ENCODE assay signal across 8 cellular contexts in genomic region chr22:38056969-38057841, GRCh38. TPM values are rescaled to one million over a fixed set of nuclear protein-coding genes. Genes with fewer than 3 reads are reported as not detected.
DNase-seq lines count a peak whose midpoint lies in the region; ATAC-seq, FAIRE-seq and TF ChIP-seq lines count a peak whose summit lies in the region.

TSS of gene PICK1 (plus strand) at chr22:38057404. CDS start at chr22:38057810, 406 bp downstream.

- H3K9ac ChIP-seq in GM12878 (ENCODE audit: control insufficient read depth, insufficient read depth, low read length) (peak within 1 kb of the TSS; percentile 87), rectal smooth muscle tissue (ENCODE audit: low read length) (peak within 1 kb of the TSS; percentile 54)

- H3K4me3 ChIP-seq in AG09309 (ENCODE audit: control insufficient read depth, low read depth, low read length) (peak within 1 kb of the TSS; percentile 77), GM12878 (peak within 1 kb of the TSS; percentile 76), rectal smooth muscle tissue (ENCODE audit: low read length) (peak within 1 kb of the TSS; percentile 84), uterus (peak within 1 kb of the TSS; percentile 46 to 48)

- peak; percentile 87 for ATAC-seq in GM12878

- intact Hi-C loops in GM12878 (cut with micrococcal nuclease; ENCODE audit: unreplicated experiment) (loop anchor here (1.0 to 10.0 kb wide), 4 partner anchors 145 to 513 kb away; partner anchors contain the start of genes DMC1 and MAFF), uterus (cut with DNase I; ENCODE audit: low total_unique reads) (no loop called here)

- SMC1A ChIA-PET in GM12878 (lab: Charles Lee; ENCODE audit: uncharacterized antibody, unreplicated experiment): interaction anchor here (0.7 kb wide), 1 partner anchor 764 kb away, joined by 3 read pairs; no protein-coding TSS in a partner anchor

- BruUV-seq in GM12878 (replicated peaks; lab: Mats Ljungman, UMichigan): no TSS peak

- no peak for TF ChIP-seq EP300 in GM12878 (IDR thresholded peaks at IDR 0.05; ENCODE audit: borderline replicate concordance in 1 of 2, control insufficient read depth in 1 of 2, low read depth in 2 of 2, low read length in 2 of 2)

- RAD21 ChIA-PET in GM12878 (lab: Charles Lee; ENCODE audit: unreplicated experiment): no interaction called here

- H3K36me3 ChIP-seq in GM12878 (ENCODE audit: control insufficient read depth in 2 of 2, insufficient read depth in 2 of 2, low read length in 1 of 2): no peaks in the 10 kb centered on the region
- H3K36me3 ChIP-seq in rectal smooth muscle tissue (ENCODE audit: control insufficient read depth, insufficient read depth, low read length): peaks cover 7% of the 10 kb centered on the region
- no peaks in the 10 kb centered on the region for H3K36me3 ChIP-seq in uterus

- CTCF ChIA-PET in GM12878 (lab: Yijun Ruan, JAX): interaction anchor here (1.2 to 2.5 kb wide), 3 partner anchors 157 to 532 kb away, joined by 3 to 11 read pairs (median 3); no protein-coding TSS in a partner anchor

- 0 out of 2 replicates have a peak, but pooled peaks cover 3% of the 10 kb centered on the region for H3K4me1 ChIP-seq in GM12878 (ENCODE audit: control insufficient read depth, insufficient read depth, low read length)
- no peaks in the 10 kb centered on the region for H3K4me1 ChIP-seq in rectal smooth muscle tissue (ENCODE audit: control insufficient read depth, insufficient read depth, low read length)
- H3K4me1 ChIP-seq in uterus: no peaks in the 10 kb centered on the region

- TF ChIP-seq CTCF in AG09309 (IDR thresholded peaks at IDR 0.05; ENCODE audit: control insufficient read depth, insufficient read depth, low read depth, low read length, missing control alignments) (no peak), GM20000 (IDR thresholded peaks at IDR 0.05; ENCODE audit: extremely low read depth, missing control alignments) (no peak), GM12878 (IDR thresholded peaks at IDR 0.05 in 2 of 3, conservative IDR thresholded peaks at IDR 0.05 in 1 of 3; ENCODE audit: control insufficient read depth in 2 of 3, extremely low read depth in 1 of 3, insufficient read depth in 1 of 3, low read depth in 3 of 3, low read length in 3 of 3) (no peak), uterus (IDR thresholded peaks at IDR 0.05) (peak in 2 of 4 experiments; percentile 6 to 29)

- FAIRE-seq in TTC549 (lab: Jason Lieb, UNC) (peak; percentile 19), GM12878 (lab: Jason Lieb, UNC) (peak; percentile 7)

- WGBS in GM12878 (ENCODE audit: insufficient coverage, insufficient replicate concordance, low lambda C conversion rate, missing lambda C conversion rate): 2% methylated on average over 40 of the region's 47 CpGs

- H4K20me1 ChIP-seq in GM12878 (ENCODE audit: control insufficient read depth, insufficient read depth): no peaks in the 10 kb centered on the region

- TF ChIP-seq POLR2A in GM12878 (IDR thresholded peaks at IDR 0.05; ENCODE audit: low read depth, low read length) (peak; percentile 84), uterus (IDR thresholded peaks at IDR 0.05) (peak in 1 of 2 donors; percentile 26)

- H3K79me2 ChIP-seq in GM12878 (ENCODE audit: control insufficient read depth, insufficient read depth, low read length): no peaks in the 10 kb centered on the region

- POLR2A ChIA-PET in GM12878 (lab: Charles Lee): interaction anchor here (0.5 kb wide), 1 partner anchor 248 kb away, joined by 5 read pairs; no protein-coding TSS in a partner anchor

- peak; percentile 68 for DNase-seq in AG09309 (ENCODE audit: low read depth)
- peak; percentile 88 for DNase-seq in GM20000 (ENCODE audit: low spot score)
- DNase-seq in NCI-H2029 (lab: John Stamatoyannopoulos, UW): peak; percentile 92
- DNase-seq in GM12878 (ENCODE audit: low read depth, low spot score): peak; percentile 32
- DNase-seq in hippocampal formation (lab: John Stamatoyannopoulos, UW): peak; percentile 89 to 94
- peak; percentile 90 to 91 for DNase-seq in uterus

- in situ Hi-C loops in GM12878 (cut with MboI): loop anchor here (5.0 kb wide), 1 partner anchor 295 kb away; no protein-coding TSS in a partner anchor

- no peak for TF ChIP-seq RAD21 in GM12878 (IDR thresholded peaks at IDR 0.05; ENCODE audit: insufficient read depth, low read depth, low read length)

- peak within 1 kb of the TSS; percentile 94 for H3K27ac ChIP-seq in GM12878 (ENCODE audit: control insufficient read depth, insufficient read depth)
- H3K27ac ChIP-seq in rectal smooth muscle tissue (ENCODE audit: low read depth, low read length): peak within 1 kb of the TSS; percentile 76
- peak within 1 kb of the TSS; percentile 78 to 82 for H3K27ac ChIP-seq in uterus

- H3K4me2 ChIP-seq in GM12878 (ENCODE audit: control insufficient read depth, insufficient read depth): peak within 1 kb of the TSS; percentile 89

- H3K27me3 ChIP-seq in GM12878 (replicated peaks in 1 of 2; ENCODE audit: control insufficient read depth in 2 of 2, insufficient read depth in 2 of 2, low read length in 1 of 2): no peaks in the 10 kb centered on the region
- H3K27me3 ChIP-seq in rectal smooth muscle tissue (ENCODE audit: control insufficient read depth, insufficient read depth, low read length): no peaks in the 10 kb centered on the region
- H3K27me3 ChIP-seq in uterus: no peaks in the 10 kb centered on the region

- H2AFZ ChIP-seq in GM12878 (ENCODE audit: control insufficient read depth, low read depth, low read length): peak within 1 kb of the TSS; percentile 100

- H3K9me3 ChIP-seq in GM12878 (replicated peaks; ENCODE audit: control insufficient read depth, insufficient read depth, low read length): no peaks in the 10 kb centered on the region
- no peaks in the 10 kb centered on the region for H3K9me3 ChIP-seq in uterus

TF ChIP-seq in GM12878, 131 proteins besides CTCF, POLR2A, EP300 and RAD21 (continues in another document):
- TF ChIP-seq CREB1 (IDR thresholded peaks at IDR 0.05; ENCODE audit: low read depth) (peak; percentile 88), WRNIP1 (IDR thresholded peaks at IDR 0.05; ENCODE audit: borderline replicate concordance, low read depth, low read length) (no peak), RELA (IDR thresholded peaks at IDR 0.05; ENCODE audit: borderline replicate concordance, partially characterized antibody) (peak; percentile 67)
- TF ChIP-seq, protein P1, sequence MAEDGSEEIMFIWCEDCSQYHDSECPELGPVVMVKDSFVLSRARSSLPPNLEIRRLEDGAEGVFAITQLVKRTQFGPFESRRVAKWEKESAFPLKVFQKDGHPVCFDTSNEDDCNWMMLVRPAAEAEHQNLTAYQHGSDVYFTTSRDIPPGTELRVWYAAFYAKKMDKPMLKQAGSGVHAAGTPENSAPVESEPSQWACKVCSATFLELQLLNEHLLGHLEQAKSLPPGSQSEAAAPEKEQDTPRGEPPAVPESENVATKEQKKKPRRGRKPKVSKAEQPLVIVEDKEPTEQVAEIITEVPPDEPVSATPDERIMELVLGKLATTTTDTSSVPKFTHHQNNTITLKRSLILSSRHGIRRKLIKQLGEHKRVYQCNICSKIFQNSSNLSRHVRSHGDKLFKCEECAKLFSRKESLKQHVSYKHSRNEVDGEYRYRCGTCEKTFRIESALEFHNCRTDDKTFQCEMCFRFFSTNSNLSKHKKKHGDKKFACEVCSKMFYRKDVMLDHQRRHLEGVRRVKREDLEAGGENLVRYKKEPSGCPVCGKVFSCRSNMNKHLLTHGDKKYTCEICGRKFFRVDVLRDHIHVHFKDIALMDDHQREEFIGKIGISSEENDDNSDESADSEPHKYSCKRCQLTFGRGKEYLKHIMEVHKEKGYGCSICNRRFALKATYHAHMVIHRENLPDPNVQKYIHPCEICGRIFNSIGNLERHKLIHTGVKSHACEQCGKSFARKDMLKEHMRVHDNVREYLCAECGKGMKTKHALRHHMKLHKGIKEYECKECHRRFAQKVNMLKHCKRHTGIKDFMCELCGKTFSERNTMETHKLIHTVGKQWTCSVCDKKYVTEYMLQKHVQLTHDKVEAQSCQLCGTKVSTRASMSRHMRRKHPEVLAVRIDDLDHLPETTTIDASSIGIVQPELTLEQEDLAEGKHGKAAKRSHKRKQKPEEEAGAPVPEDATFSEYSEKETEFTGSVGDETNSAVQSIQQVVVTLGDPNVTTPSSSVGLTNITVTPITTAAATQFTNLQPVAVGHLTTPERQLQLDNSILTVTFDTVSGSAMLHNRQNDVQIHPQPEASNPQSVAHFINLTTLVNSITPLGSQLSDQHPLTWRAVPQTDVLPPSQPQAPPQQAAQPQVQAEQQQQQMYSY (CRISPR knock-in tag; IDR thresholded peaks at IDR 0.05): 0 out of 2 replicates have a peak, but pooled peaks have one; percentile 15

RNA-seq across cellular contexts. Expression of gene PICK1, which starts in this region (rescaled TPM):
- 37.1 and 39.3 TPM in 2 replicates for total RNA-seq in GM12878 (2013; cell fraction: nucleolus; rRNA removed)
- 12.6 and 13.7 TPM in 2 replicates for total RNA-seq in GM12878 (2014; rRNA removed)
- 7.8 and 10.5 TPM in 2 replicates for total RNA-seq in GM12878 (2014; rRNA removed; fragmentation: Illumina TruSeq; extraction: Trizol)
- 11.6 and 15.9 TPM in 2 replicates for total RNA-seq in GM12878 (2021)
- 4.3 TPM for polyA plus RNA-seq in GM12878 (2011; ENCODE audit: low read depth)
- 8.7 and 14.4 TPM in 2 replicates for polyA plus RNA-seq in GM12878 (2011; rRNA removed)
- polyA plus RNA-seq in GM12878 (2011; cell fraction: cytosol; rRNA removed): 12.0 and 21.4 TPM in 2 replicates
- 73.0 and 76.7 TPM in 2 replicates for polyA plus RNA-seq in GM12878 (2011; cell fraction: nucleus; rRNA removed)
- 8.4 and 10.9 TPM in 2 replicates for polyA plus RNA-seq in GM12878 (2012)
- 6.7 and 10.4 TPM in 2 replicates for polyA plus RNA-seq in GM12878 (2014; fragmentation: Illumina TruSeq; extraction: Trizol)
- polyA plus RNA-seq in GM12878 (2014; fragmentation: Nextera tagmentation; extraction: Ambion mirVana): under 1 TPM; 0.07 to 0.84 TPM
- 14.8 and 19.2 TPM in 2 replicates for polyA plus RNA-seq in GM12878 (2014; rRNA removed)
- 10 to 100 TPM; 10.6 to 11.3 TPM for polyA plus RNA-seq in GM12878 (2016; fragmentation: Nextera tagmentation; extraction: Ambion mirVana)
- 15.9 and 23.6 TPM in 2 replicates for polyA minus RNA-seq in GM12878 (2011; rRNA and poly(A)+ RNA removed)
- 3.2 and 4.9 TPM in 2 replicates for polyA minus RNA-seq in GM12878 (2011; cell fraction: cytosol; rRNA and poly(A)+ RNA removed)
- 11.8 and 15.8 TPM in 2 replicates for polyA minus RNA-seq in GM12878 (2011; cell fraction: nucleus; rRNA and poly(A)+ RNA removed)
- total RNA-seq in uterus: 10 to 100 TPM in 3 of 4 donors, 1 to 10 TPM in 1; 2.9 to 38.7 (median 29.2) TPM

Comparison
In these comparisons a context has a peak if more than half of its experiments do, and no peak if none do; other contexts are left out.
1. Peak in every context shown above with its lines: DNase-seq, ATAC-seq, H3K4me3 ChIP-seq and H3K27ac ChIP-seq.
2. DNase-seq: peak in every context shown above with its lines; median percentile 92 in NCI-H2029; 92 in hippocampal formation; 90 in uterus; 88 in GM20000; 68 in AG09309; 32 in GM12878.